In genomic region chrX:48826135-48826875, GRCh38 we compare ENCODE assay signal across 15 cellular contexts. TPM values are rescaled to one million over a fixed set of nuclear protein-coding genes. Genes with fewer than 3 reads are reported as not detected.
A peak's percentile ranks its signal among the peaks of the same experiment; 100 is the strongest.
DNase-seq lines count a peak whose midpoint lies in the region; ATAC-seq and TF ChIP-seq lines count a peak whose summit lies in the region.
"Had no signal": no experiment of that assay in that cellular context is flagged by ENCODE, and none has a peak within 500 bp of the region (broad histone marks: within the 10 kb centered on the region; RNA-seq: fewer than 3 reads in every experiment).

A gene with protein sequence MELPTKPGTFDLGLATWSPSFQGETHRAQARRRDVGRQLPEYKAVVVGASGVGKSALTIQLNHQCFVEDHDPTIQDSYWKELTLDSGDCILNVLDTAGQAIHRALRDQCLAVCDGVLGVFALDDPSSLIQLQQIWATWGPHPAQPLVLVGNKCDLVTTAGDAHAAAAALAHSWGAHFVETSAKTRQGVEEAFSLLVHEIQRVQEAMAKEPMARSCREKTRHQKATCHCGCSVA (plus strand): TSS chrX:48826513. CDS start chrX:48829124, 2,611 bp downstream.

- H3K9ac ChIP-seq in HUES64 (ENCODE audit: low read depth, low read length): no peak within 1 kb of the TSS

- peaks cover 25% of the 10 kb centered on the region for H3K27me3 Mint-ChIP-seq in activated CD4-positive, alpha-beta T cell treated with anti-CD3 and anti-CD28 coated beads, Interleukin-2, amount 10 ng/mL, durations not matched to agents 24 days and 14 days

- H3K36me3 Mint-ChIP-seq in activated CD4-positive, alpha-beta T cell treated with anti-CD3 and anti-CD28 coated beads, Interleukin-2, amount 10 ng/mL, durations not matched to agents 24 days and 14 days (ENCODE audit: low read depth): peaks cover 4% of the 10 kb centered on the region

- H3K9me3 Mint-ChIP-seq in activated CD4-positive, alpha-beta T cell treated with anti-CD3 and anti-CD28 coated beads, Interleukin-2, amount 10 ng/mL, durations not matched to agents 24 days and 14 days: no peaks in the 10 kb centered on the region

- intact Hi-C loops in activated CD4-positive, alpha-beta T cell treated with anti-CD3 and anti-CD28 coated beads, Interleukin-2, amount 10 ng/mL, durations not matched to agents 24 days and 14 days (cut with micrococcal nuclease): no loop called here
- intact Hi-C loops in sciatic nerve (cut with DNase I) (no loop called here), stomach (cut with DNase I; ENCODE audit: low total_unique reads) (no loop called here)

- in situ Hi-C loops in brain microvascular endothelial cell (cut with HindIII; ENCODE audit: low pct_ligation_motif_present, low sequenced_read_pairs): no loop called here

- H3K9me3 ChIP-seq in HUES64 (ENCODE audit: insufficient read depth, low read depth, low read length) (no peaks in the 10 kb centered on the region), stomach (peaks cover 0 to 32% (median 14%) of the 10 kb centered on the region in 4 donors)
- H3K9me3 ChIP-seq: A549, transverse colon had no signal

- H3K36me3 ChIP-seq in HUES64 (ENCODE audit: insufficient read depth, low read length): peaks cover 23% of the 10 kb centered on the region
- H3K36me3 ChIP-seq in brain microvascular endothelial cell (replicated peaks): no peaks in the 10 kb centered on the region
- H3K36me3 ChIP-seq in stomach: peaks cover 0 to 50% (median 29%) of the 10 kb centered on the region in 4 donors
- H3K36me3 ChIP-seq: transverse colon had no signal

- DNase-seq in activated CD4-positive, alpha-beta T cell treated with anti-CD3 and anti-CD28 coated beads, Interleukin-2, amount 10 ng/mL, durations not matched to agents 24 days and 14 days: no peak
- no peak for DNase-seq in activated CD4-positive, alpha-beta T cell treated with anti-CD3 and anti-CD28 coated beads for 4 hours
- no peak for DNase-seq in brain microvascular endothelial cell
- peak; percentile 56 for DNase-seq in sciatic nerve (ENCODE audit: low spot score)
- no peak for DNase-seq in NCI-H2227 (lab: John Stamatoyannopoulos, UW; ENCODE audit: unreplicated experiment)
- DNase-seq in stomach: no peak
- no peak for DNase-seq in NCI-H524 (lab: John Stamatoyannopoulos, UW)
- DNase-seq: activated CD4-positive, CD25-positive, alpha-beta regulatory T cell; hypothalamus; mammary epithelial cell; transverse colon had no signal

- no peaks in the 10 kb centered on the region for H3K4me1 Mint-ChIP-seq in activated CD4-positive, alpha-beta T cell treated with anti-CD3 and anti-CD28 coated beads, Interleukin-2, amount 10 ng/mL, durations not matched to agents 24 days and 14 days

- H3K4me1 ChIP-seq in HUES64 (ENCODE audit: insufficient read depth, low read length) (no peaks in the 10 kb centered on the region), stomach (no peaks in the 10 kb centered on the region)
- H3K4me1 ChIP-seq: A549, transverse colon had no signal

- H3K4me3 Mint-ChIP-seq in activated CD4-positive, alpha-beta T cell treated with anti-CD3 and anti-CD28 coated beads, Interleukin-2, amount 10 ng/mL, durations not matched to agents 24 days and 14 days: no peak within 1 kb of the TSS

- no peak for TF ChIP-seq EP300 in stomach (IDR thresholded peaks at IDR 0.05)

- H3K27ac ChIP-seq in HUES64 (ENCODE audit: low read depth, low read length): no peak within 1 kb of the TSS
- H3K27ac ChIP-seq in brain microvascular endothelial cell: no peak within 1 kb of the TSS
- H3K27ac ChIP-seq in stomach: no peak within 1 kb of the TSS
- H3K27ac ChIP-seq: A549, SK-N-MC, transverse colon had no signal

- peak within 1 kb of the TSS; percentile 12 for H3K4me3 ChIP-seq in HUES64 (ENCODE audit: low read length)
- no peak within 1 kb of the TSS for H3K4me3 ChIP-seq in brain microvascular endothelial cell (ENCODE audit: low read depth, low read length)
- no peak within 1 kb of the TSS for H3K4me3 ChIP-seq in stomach
- H3K4me3 ChIP-seq: A549, SK-N-MC, smooth muscle cell, transverse colon had no signal

- no peak for ATAC-seq in sciatic nerve
- ATAC-seq: A549 had no signal

- no peak for TF ChIP-seq POLR2A in stomach (IDR thresholded peaks at IDR 0.05)

- peak; percentile 4 for TF ChIP-seq CTCF in brain microvascular endothelial cell (IDR thresholded peaks at IDR 0.05; ENCODE audit: low read depth, low read length, missing control alignments)
- no peak for TF ChIP-seq CTCF in stomach (IDR thresholded peaks at IDR 0.05)

- WGBS in HUES64: 96% methylated on average over 67 of the region's 67 CpGs
- 37 to 82% (median 54%) methylated on average over 2 to 55 of the region's 67 CpGs for WGBS in stomach, 5 donors

- peaks cover 20% of the 10 kb centered on the region for H3K27me3 ChIP-seq in HUES64 (ENCODE audit: insufficient read depth, low read length)
- peaks cover 11% of the 10 kb centered on the region for H3K27me3 ChIP-seq in brain microvascular endothelial cell (replicated peaks)
- peaks cover 0 to 32% (median 28%) of the 10 kb centered on the region in 3 donors for H3K27me3 ChIP-seq in stomach

- H3K27ac Mint-ChIP-seq in activated CD4-positive, alpha-beta T cell treated with anti-CD3 and anti-CD28 coated beads, Interleukin-2, amount 10 ng/mL, durations not matched to agents 24 days and 14 days: peak within 1 kb of the TSS; percentile 58

RNA-seq across cellular contexts. Expression of the gene that starts here (rescaled TPM):
- total RNA-seq in activated CD4-positive, alpha-beta T cell treated with anti-CD3 and anti-CD28 coated beads, Interleukin-2, amount 10 ng/mL, durations not matched to agents 24 days and 14 days: not detected in 2 replicates
- not detected for polyA plus RNA-seq in HUES64 (2013, experiment 1 of 2)
- polyA plus RNA-seq in HUES64 (2013, experiment 2 of 2): not detected
- 0.36 TPM for total RNA-seq in sciatic nerve
- not detected for total RNA-seq in stomach
- polyA plus RNA-seq in stomach: not detected
- total RNA-seq: mammary epithelial cell, smooth muscle cell, transverse colon had no signal
- polyA plus RNA-seq: mammary epithelial cell, smooth muscle cell had no signal

Comparison
In these comparisons a context has a peak if more than half of its experiments do, and no peak if none do; other contexts are left out.
1. Peak in DNase-seq in sciatic nerve; RNA of the gene not detected or under 1 TPM.